8 cellular contexts compared by ENCODE assay signal in genomic region chr20:62622877-62623487, GRCh38. TPM values are rescaled to one million over a fixed set of nuclear protein-coding genes. Genes with fewer than 3 reads are reported as not detected.
DNase-seq lines count a peak whose midpoint lies in the region; ATAC-seq and TF ChIP-seq lines count a peak whose summit lies in the region.

No MANE protein-coding gene starts in this region.

- ATAC-seq in GM18511 (IDR thresholded peaks at IDR 0.05; ENCODE audit: unreplicated experiment): no peak

- no peaks in the 10 kb centered on the region for H3K36me3 Mint-ChIP-seq in nephron (ENCODE audit: low read depth)

- CTCF ChIA-PET in A673 (lab: Charles Lee): no interaction called here

- DNase-seq in A673 (ENCODE audit: low spot score) (no peak), LNCaP clone FGC (ENCODE audit: low read depth) (no peak), colonic mucosa (no peak), NCI-H1092 (lab: John Stamatoyannopoulos, UW) (no peak), NCI-H187 treated with DMSO at 0.1 percent for 48 hours (lab: John Stamatoyannopoulos, UW) (no peak), NCI-H1417 treated with DMSO at 0.1 percent for 48 hours (lab: John Stamatoyannopoulos, UW) (no peak)

- peak overlapping the region; percentile 71 to 87 for H3K9ac ChIP-seq in colonic mucosa (ENCODE audit: low read depth in 2 of 2, low read length in 2 of 2)

- no peak overlapping the region for H3K4me3 ChIP-seq in A673 (ENCODE audit: low read depth, low read length, poor library complexity, severe bottlenecking)
- H3K4me3 ChIP-seq in LNCaP clone FGC (ENCODE audit: low read depth, low read length): peak overlapping the region; percentile 24; the same call in 1 of the 2 replicates
- no peak overlapping the region for H3K4me3 ChIP-seq in colonic mucosa

- peaks cover 16% of the 10 kb centered on the region for H3K4me1 Mint-ChIP-seq in nephron

- no peaks in the 10 kb centered on the region for H3K27me3 ChIP-seq in A673 (replicated peaks; ENCODE audit: insufficient read depth, low read depth, low read length, poor library complexity)
- H3K27me3 ChIP-seq in colonic mucosa: no peaks in the 10 kb centered on the region

- peak overlapping the region; percentile 68 for H3K27ac ChIP-seq in A673 (ENCODE audit: low read depth, low read length, poor library complexity, severe bottlenecking)
- peak overlapping the region; percentile 98 for H3K27ac ChIP-seq in colonic mucosa

- intact Hi-C loops in A673 (cut with micrococcal nuclease; ENCODE audit: unreplicated experiment) (no loop called here), colonic mucosa (cut with DNase I) (no loop called here)

- H3K36me3 ChIP-seq in A673 (ENCODE audit: insufficient read depth, low read length, poor library complexity, severe bottlenecking) (no peaks in the 10 kb centered on the region), colonic mucosa (no peaks in the 10 kb centered on the region)

- POLR2A ChIA-PET in A673 (lab: Charles Lee; ENCODE audit: low non-redundant PET): no interaction called here

- TF ChIP-seq CTCF in A673 (conservative IDR thresholded peaks at IDR 0.05; ENCODE audit: low read depth, low read length): no peak
- TF ChIP-seq CTCF in LNCaP clone FGC (IDR thresholded peaks at IDR 0.05; ENCODE audit: control insufficient read depth, extremely low read depth, insufficient read depth): no peak
- no peak for TF ChIP-seq CTCF in colonic mucosa (IDR thresholded peaks at IDR 0.05)
- TF ChIP-seq CTCF in nephron (IDR thresholded peaks at IDR 0.05; ENCODE audit: unreplicated experiment in 3 of 3): no peak

- no peak overlapping the region for H3K4me3 Mint-ChIP-seq in nephron

- no peaks in the 10 kb centered on the region for H3K9me3 Mint-ChIP-seq in nephron

- BruUV-seq in A673 (replicated peaks; lab: Mats Ljungman, UMichigan): no TSS peak

- peak overlapping the region; percentile 89 to 95 (median 94) for H3K27ac Mint-ChIP-seq in nephron

- H3K27me3 Mint-ChIP-seq in nephron (ENCODE audit: low read depth): peaks cover 5% of the 10 kb centered on the region

- H3K4me1 ChIP-seq in A673 (ENCODE audit: insufficient read depth, low read length, poor library complexity, severe bottlenecking) (peaks cover 25% of the 10 kb centered on the region), colonic mucosa (peaks cover 19% of the 10 kb centered on the region)

- H3K9me3 ChIP-seq in A673 (ENCODE audit: low read depth, low read length, poor library complexity, severe bottlenecking) (no peaks in the 10 kb centered on the region), colonic mucosa (no peaks in the 10 kb centered on the region)

RNA-seq across cellular contexts. Expression of gene SLCO4A1, which starts 19.3 kb away (rescaled TPM):
- 44.5 and 48.8 TPM in 2 replicates for total RNA-seq in A673 (2021)
- 10 to 100 TPM; 39.7 to 42.9 TPM for total RNA-seq in colonic mucosa
